ENCODE assay signal across 1 cellular context in genomic region chr20:44544178-44544719, GRCh38.
TF ChIP-seq lines count a peak whose summit lies in the region.

No MANE protein-coding gene starts in this region.

TF ChIP-seq in HepG2, 621 proteins besides CTCF, POLR2A, EP300 and RAD21:
- TF ChIP-seq, protein P1, sequence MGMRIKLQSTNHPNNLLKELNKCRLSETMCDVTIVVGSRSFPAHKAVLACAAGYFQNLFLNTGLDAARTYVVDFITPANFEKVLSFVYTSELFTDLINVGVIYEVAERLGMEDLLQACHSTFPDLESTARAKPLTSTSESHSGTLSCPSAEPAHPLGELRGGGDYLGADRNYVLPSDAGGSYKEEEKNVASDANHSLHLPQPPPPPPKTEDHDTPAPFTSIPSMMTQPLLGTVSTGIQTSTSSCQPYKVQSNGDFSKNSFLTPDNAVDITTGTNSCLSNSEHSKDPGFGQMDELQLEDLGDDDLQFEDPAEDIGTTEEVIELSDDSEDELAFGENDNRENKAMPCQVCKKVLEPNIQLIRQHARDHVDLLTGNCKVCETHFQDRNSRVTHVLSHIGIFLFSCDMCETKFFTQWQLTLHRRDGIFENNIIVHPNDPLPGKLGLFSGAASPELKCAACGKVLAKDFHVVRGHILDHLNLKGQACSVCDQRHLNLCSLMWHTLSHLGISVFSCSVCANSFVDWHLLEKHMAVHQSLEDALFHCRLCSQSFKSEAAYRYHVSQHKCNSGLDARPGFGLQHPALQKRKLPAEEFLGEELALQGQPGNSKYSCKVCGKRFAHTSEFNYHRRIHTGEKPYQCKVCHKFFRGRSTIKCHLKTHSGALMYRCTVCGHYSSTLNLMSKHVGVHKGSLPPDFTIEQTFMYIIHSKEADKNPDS (CRISPR knock-in tag; IDR thresholded peaks at IDR 0.05), result no peak
- TF ChIP-seq ZNF740 (CRISPR knock-in tag; IDR thresholded peaks at IDR 0.05), result no peak
- no peak for TF ChIP-seq MYC (CRISPR knock-in tag; IDR thresholded peaks at IDR 0.05; ENCODE audit: borderline replicate concordance)
- TF ChIP-seq GTF2F1 (IDR thresholded peaks at IDR 0.05; ENCODE audit: low read length), result no peak
- no peak for TF ChIP-seq HDAC1 (CRISPR knock-in tag; IDR thresholded peaks at IDR 0.05)
- TF ChIP-seq ZNF260 (CRISPR knock-in tag; IDR thresholded peaks at IDR 0.05; ENCODE audit: borderline replicate concordance, low read depth), result no peak
- TF ChIP-seq ZNF382 (CRISPR knock-in tag; IDR thresholded peaks at IDR 0.05; ENCODE audit: borderline replicate concordance), result no peak
- no peak for TF ChIP-seq AKAP8 (CRISPR knock-in tag; IDR thresholded peaks at IDR 0.05)
- no peak for TF ChIP-seq IKZF4 (CRISPR knock-in tag; IDR thresholded peaks at IDR 0.05; ENCODE audit: borderline replicate concordance, low read depth, not compliant biosample characterization)
